Comparison of ENCODE assay signal across 8 cellular contexts in genomic region chr7:2529161-2530075, GRCh38. TPM values are rescaled to one million over a fixed set of nuclear protein-coding genes. Genes with fewer than 3 reads are reported as not detected.
DNase-seq lines count a peak whose midpoint lies in the region; ATAC-seq and TF ChIP-seq lines count a peak whose summit lies in the region.

No MANE protein-coding gene starts in this region.

- ATAC-seq in HG02943 (IDR thresholded peaks at IDR 0.05; ENCODE audit: low read depth, unreplicated experiment) (peak; percentile 51), left lobe of liver (peak; percentile 49), thoracic aorta (ENCODE audit: insufficient number of reproducible peaks, low FRiP score, low read depth) (no peak)

- no peak for TF ChIP-seq CTCF in thoracic aorta (IDR thresholded peaks at IDR 0.05)

- no peaks in the 10 kb centered on the region for H3K9me3 ChIP-seq in thoracic aorta

- H3K4me1 ChIP-seq in thoracic aorta (ENCODE audit: control insufficient read depth in 1 of 2, low read depth in 2 of 2): peaks cover 6 to 19% of the 10 kb centered on the region in 2 donors

- H3K27me3 ChIP-seq in thoracic aorta (replicated peaks; ENCODE audit: insufficient read depth): no peaks in the 10 kb centered on the region

- peak overlapping the region; percentile 34 to 66 for H3K27ac ChIP-seq in thoracic aorta

- no peak overlapping the region for H3K4me3 ChIP-seq in thoracic aorta

- peak; percentile 81 for DNase-seq in ELR (ENCODE audit: low read depth)
- DNase-seq in SKM-1 (lab: John Stamatoyannopoulos, UW; ENCODE audit: unreplicated experiment): peak; percentile 90
- peak; percentile 82 for DNase-seq in astrocyte of the hippocampus (ENCODE audit: low read depth, low spot score)
- no peak for DNase-seq in left lobe of liver (ENCODE audit: low spot score)
- no peak for DNase-seq in thoracic aorta (ENCODE audit: low spot score)
- no peak for DNase-seq in NCI-H2107 (lab: John Stamatoyannopoulos, UW)
- DNase-seq in NCI-H2171 (lab: John Stamatoyannopoulos, UW): no peak

- no peaks in the 10 kb centered on the region for H3K36me3 ChIP-seq in thoracic aorta

RNA-seq across cellular contexts. Expression of gene LFNG, which starts 9.8 kb away (rescaled TPM):
- 1.2 TPM for total RNA-seq in left lobe of liver
- total RNA-seq in thoracic aorta: 10 to 100 TPM in 1 of 2 donors, 1 to 10 TPM in 1; 8.0 to 24.1 TPM

RNA-seq across cellular contexts. Expression of gene BRAT1, which starts 25.9 kb away (rescaled TPM):
- total RNA-seq in left lobe of liver: 15.6 TPM
- 10 to 100 TPM; 28.8 to 43.6 TPM for total RNA-seq in thoracic aorta

RNA-seq across cellular contexts. Expression of gene IQCE, which starts 29.4 kb away (rescaled TPM):
- total RNA-seq in left lobe of liver: 5.7 TPM
- total RNA-seq in thoracic aorta: 10 to 100 TPM; 10.6 to 40.1 TPM

RNA-seq across cellular contexts. Expression of gene GRIFIN, which starts 53.2 kb away (rescaled TPM):
- total RNA-seq in left lobe of liver (not detected), thoracic aorta (not detected)

Comparison
In these comparisons a context has a peak if more than half of its experiments do, and no peak if none do; other contexts are left out.
1. DNase-seq: peak in ELR (single experiment), SKM-1 (single experiment) and astrocyte of the hippocampus (single experiment); none in left lobe of liver (single experiment), thoracic aorta (single experiment), NCI-H2107 (single experiment) and NCI-H2171 (single experiment).